In the genomic region with DNA sequence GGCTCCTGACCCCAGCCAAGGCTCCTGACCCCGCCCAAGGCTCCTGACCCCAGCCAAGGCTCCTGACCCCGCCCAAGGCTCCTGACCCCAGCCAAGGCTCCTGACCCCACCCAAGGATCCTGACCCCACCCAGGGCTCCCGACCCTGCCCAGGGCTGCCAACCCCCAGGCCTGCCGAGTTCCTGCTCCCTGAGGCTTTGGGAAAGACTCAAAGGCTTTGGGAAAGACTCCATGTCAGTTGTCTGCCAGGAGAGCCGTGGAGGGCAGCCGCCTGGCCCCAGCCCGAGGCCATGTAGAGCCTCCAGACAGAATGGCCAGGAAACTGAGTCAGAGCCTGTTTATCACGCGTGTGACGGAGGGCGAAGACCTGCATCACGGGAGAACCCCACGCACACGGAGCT, we compare ENCODE assay signal across 16 cellular contexts. TPM values are rescaled to one million over a fixed set of nuclear protein-coding genes. Genes with fewer than 3 reads are reported as not detected.
DNase-seq lines count a peak whose midpoint lies in the region; ATAC-seq and TF ChIP-seq lines count a peak whose summit lies in the region.
"Had no signal": no experiment of that assay in that cellular context is flagged by ENCODE, and none has a peak within 500 bp of the region (broad histone marks: within the 10 kb centered on the region; RNA-seq: fewer than 3 reads in every experiment).

No MANE protein-coding gene starts in this region.

- H4K20me1 ChIP-seq in H9 (ENCODE audit: control insufficient read depth, insufficient read depth, insufficient read length), result no peaks in the 10 kb centered on the region

- H3K4me3 Mint-ChIP-seq in H9, result no peak overlapping the region
- H3K4me3 Mint-ChIP-seq: CD8-positive, alpha-beta T cell; HFFc6 had no signal

- TF ChIP-seq CTCF in heart right ventricle (IDR thresholded peaks at IDR 0.05) (no peak), H9 (conservative IDR thresholded peaks at IDR 0.05) (no peak), lower lobe of right lung (IDR thresholded peaks at IDR 0.05) (no peak)

- no peak overlapping the region for H3K18ac ChIP-seq in H9 (ENCODE audit: insufficient read length, low read depth, low read length)

- H3K4me1 Mint-ChIP-seq in H9, result peaks cover 3 to 8% of the 10 kb centered on the region in 2 experiments

- H3K79me2 ChIP-seq in H9 (ENCODE audit: insufficient read depth, low read length), result no peaks in the 10 kb centered on the region

- no peaks in the 10 kb centered on the region for H3K4me1 ChIP-seq in right cardiac atrium (ENCODE audit: control insufficient read depth, insufficient read depth, low read length)
- peaks cover 0 to 36% (median 0%) of the 10 kb centered on the region in 9 donors for H3K4me1 ChIP-seq in heart right ventricle
- no peaks in the 10 kb centered on the region; the same call in 1 of the 2 replicates for H3K4me1 ChIP-seq in H9 (ENCODE audit: insufficient read depth, low read length)
- peaks cover 19% of the 10 kb centered on the region for H3K4me1 ChIP-seq in lower lobe of right lung

- H3K4me3 ChIP-seq in right cardiac atrium (ENCODE audit: low read length) (no peak overlapping the region), heart right ventricle (no peak overlapping the region), lower lobe of right lung (no peak overlapping the region)
- H3K4me3 ChIP-seq: GM23248 had no signal

- WGBS in right cardiac atrium, result 88% methylated on average over 14 of the region's 14 CpGs
- 91 to 92% methylated on average over 14 of the region's 14 CpGs for WGBS in heart right ventricle, 2 donors
- no CpG with 5 or more reads among the region's 14 CpGs for WGBS in H9 (ENCODE audit: extremely low coverage, insufficient read length, low lambda C conversion rate)

- DNase-seq in right cardiac atrium (peak in 2 of 3 donors; percentile 23 to 47), heart right ventricle (no peak), H9 (no peak), lower lobe of right lung (peak; percentile 34), DMS153 treated with DMSO at 0.1 percent for 48 hours (lab: John Stamatoyannopoulos, UW; ENCODE audit: unreplicated experiment) (no peak), globus pallidus (ENCODE audit: low spot score) (no peak)
- no peak for DNase-seq in activated CD8-positive, alpha-beta memory T cell treated with anti-CD3 and anti-CD28 coated beads, Interleukin-2, amount 50 U/mL, for 4 hours
- DNase-seq: GM23248, HCEC 1CT, HFFc6 had no signal

- no peak overlapping the region for H2BK120ac ChIP-seq in H9 (ENCODE audit: low read depth, low read length, poor library complexity, severe bottlenecking)

- no peaks in the 10 kb centered on the region for H3K79me1 ChIP-seq in H9 (ENCODE audit: insufficient read depth, low read depth, low read length, poor library complexity, severe bottlenecking)

- no peak overlapping the region for H2AFZ ChIP-seq in H9 (ENCODE audit: low read length)
- H2AFZ ChIP-seq: GM23248 had no signal

- no peak overlapping the region for H3K4ac ChIP-seq in H9 (ENCODE audit: low read depth, low read length)

- no peak overlapping the region for H2BK12ac ChIP-seq in H9 (ENCODE audit: insufficient read length, low read depth, low read length)

- H3K23me2 ChIP-seq in H9 (ENCODE audit: insufficient read length, low read depth, low read length, poor library complexity, severe bottlenecking), result no peaks in the 10 kb centered on the region

- no peaks in the 10 kb centered on the region; a peak in 1 of 5 replicates for H3K9me3 Mint-ChIP-seq in H9
- H3K9me3 Mint-ChIP-seq: CD8-positive, alpha-beta T cell; HFFc6 had no signal

- H3K9me3 ChIP-seq in right cardiac atrium (ENCODE audit: control insufficient read depth, low read length) (no peaks in the 10 kb centered on the region), heart right ventricle (no peaks in the 10 kb centered on the region), H9 (ENCODE audit: control insufficient read depth, low read depth, low read length) (no peaks in the 10 kb centered on the region), lower lobe of right lung (no peaks in the 10 kb centered on the region)

- H2BK15ac ChIP-seq in H9 (ENCODE audit: low read depth, low read length), result 0 out of 2 replicates have a peak overlapping the region, but pooled peaks have one; percentile 49

- H3K9ac ChIP-seq in H9 (ENCODE audit: extremely low read depth, insufficient read length, low read length), result no peak overlapping the region
- H3K9ac ChIP-seq: GM23248 had no signal

- intact Hi-C loops in right cardiac atrium (cut with DNase I) (no loop called here), heart right ventricle (cut with DNase I) (no loop called here), lower lobe of right lung (cut with DNase I) (no loop called here)

- H4K5ac ChIP-seq in H9 (ENCODE audit: insufficient read length, low read depth, low read length), result no peak overlapping the region

- no peak overlapping the region for H2BK5ac ChIP-seq in H9 (ENCODE audit: insufficient read length, low read length)

- H3K4me2 ChIP-seq in H9 (ENCODE audit: insufficient read depth, insufficient read length, low read length), result no peak overlapping the region

- H3K36me3 ChIP-seq in heart right ventricle (no peaks in the 10 kb centered on the region), lower lobe of right lung (no peaks in the 10 kb centered on the region)

- no peak overlapping the region for H4K8ac ChIP-seq in H9 (replicated peaks; ENCODE audit: insufficient read length, low read depth, low read length)

- H2BK20ac ChIP-seq in H9 (ENCODE audit: low read depth, low read length, poor library complexity, severe bottlenecking), result no peak overlapping the region

- H3K27me3 Mint-ChIP-seq in H9 (ENCODE audit: low read depth), result peaks cover 10% of the 10 kb centered on the region

- no peak overlapping the region for H2AK5ac ChIP-seq in H9 (ENCODE audit: insufficient read length, low read length)

- no peak overlapping the region for H4K91ac ChIP-seq in H9 (ENCODE audit: insufficient read length, low read depth, low read length)

- H3T11ph ChIP-seq in H9 (ENCODE audit: low read length), result no peak overlapping the region

- no peak for ATAC-seq in right cardiac atrium
- ATAC-seq in heart right ventricle, result no peak
- ATAC-seq in lower lobe of right lung, result no peak
- ATAC-seq: CD8-positive, alpha-beta T cell had no signal

- no peak overlapping the region for H3K23ac ChIP-seq in H9 (ENCODE audit: insufficient read length, low read depth, low read length)

- no peak overlapping the region for H3K27ac ChIP-seq in right cardiac atrium (ENCODE audit: low read length)
- no peak overlapping the region for H3K27ac ChIP-seq in heart right ventricle
- no peak overlapping the region for H3K27ac ChIP-seq in H9 (ENCODE audit: insufficient read length, low read depth, low read length)
- H3K27ac ChIP-seq in lower lobe of right lung, result no peak overlapping the region
- H3K27ac ChIP-seq: GM23248, HL-60 had no signal

- H3K14ac ChIP-seq in H9 (ENCODE audit: insufficient read depth, low read length), result no peak overlapping the region

- no peak overlapping the region for H3K56ac ChIP-seq in H9 (ENCODE audit: insufficient read length, low read depth, low read length)

- H3K27ac Mint-ChIP-seq in H9, result no peak overlapping the region
- H3K27ac Mint-ChIP-seq: CD8-positive, alpha-beta T cell; HFFc6 had no signal

- no peaks in the 10 kb centered on the region for H3K36me3 Mint-ChIP-seq in H9 (ENCODE audit: insufficient read depth in 1 of 3, low read depth in 3 of 3)
- H3K36me3 Mint-ChIP-seq: CD8-positive, alpha-beta T cell had no signal

- no peaks in the 10 kb centered on the region for H3K27me3 ChIP-seq in right cardiac atrium (ENCODE audit: control insufficient read depth, insufficient read depth)
- H3K27me3 ChIP-seq in heart right ventricle, result peaks cover 0 to 35% (median 18%) of the 10 kb centered on the region in 7 donors
- H3K27me3 ChIP-seq in H9 (ENCODE audit: insufficient read depth, low read length), result no peaks in the 10 kb centered on the region
- H3K27me3 ChIP-seq in lower lobe of right lung (ENCODE audit: low read depth), result peaks cover 4% of the 10 kb centered on the region

RNA-seq across cellular contexts. Expression of a gene that starts 21.1 kb away (rescaled TPM):
- 1 to 10 TPM; 5.6 to 8.5 (median 6.9) TPM for total RNA-seq in right cardiac atrium
- polyA plus RNA-seq in right cardiac atrium, result 7.3 TPM
- 10 to 100 TPM in 2 of 10 donors, 1 to 10 TPM in 8; 3.1 to 14.9 (median 6.1) TPM for total RNA-seq in heart right ventricle
- polyA plus RNA-seq in heart right ventricle, result 10 to 100 TPM in 1 of 2 donors, 1 to 10 TPM in 1; 6.0 to 17.6 TPM
- 2.8 and 2.9 TPM in 2 replicates for total RNA-seq in H9 (2021)
- 14.3 TPM for total RNA-seq in lower lobe of right lung
- total RNA-seq: A172, GM23248, H4, HFFc6, HT1080 had no signal
- polyA plus RNA-seq: BJ, GM23248 had no signal

Comparison
In these comparisons a context has a peak if more than half of its experiments do, and no peak if none do; other contexts are left out.
1. DNase-seq: peak in right cardiac atrium (2 of 3) and lower lobe of right lung (single experiment); none in heart right ventricle (0 of 2), H9 (single experiment), DMS153 treated with DMSO at 0.1 percent for 48 hours (single experiment), globus pallidus (single experiment) and activated CD8-positive, alpha-beta memory T cell treated with anti-CD3 and anti-CD28 coated beads, Interleukin-2, amount 50 U/mL, for 4 hours (single experiment).